In the genomic region with DNA sequence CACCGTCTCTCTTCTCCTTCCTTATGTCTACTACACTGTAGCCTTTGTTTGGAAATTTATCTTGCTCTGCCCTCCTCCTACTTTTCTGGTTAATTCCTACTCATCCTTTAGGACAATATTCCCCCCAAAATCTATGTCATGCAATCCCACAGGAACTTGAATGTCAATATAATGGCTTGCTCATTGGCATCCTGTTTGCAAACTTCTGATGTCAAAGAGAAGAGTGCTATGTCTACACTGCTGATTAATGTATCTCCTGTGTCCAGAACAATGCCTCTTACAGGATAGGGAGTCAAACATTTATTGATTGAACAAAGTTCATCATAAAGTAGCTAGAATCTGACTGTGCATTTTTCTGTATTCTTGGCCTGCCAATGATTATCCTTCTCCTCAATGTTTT, we compare ENCODE assay signal across 30 cellular contexts. TPM values are rescaled to one million over a fixed set of nuclear protein-coding genes. Genes with fewer than 3 reads are reported as not detected.
DNase-seq lines count a peak whose midpoint lies in the region; ATAC-seq, FAIRE-seq and TF ChIP-seq lines count a peak whose summit lies in the region.
"Had no signal": no experiment of that assay in that cellular context is flagged by ENCODE, and none has a peak within 500 bp of the region (broad histone marks: within the 10 kb centered on the region; RNA-seq: fewer than 3 reads in every experiment).

No MANE protein-coding gene starts in this region.

- peak overlapping the region; percentile 59 for H3K27ac ChIP-seq in HepG2 (ENCODE audit: extremely low read length, insufficient read depth, low read length)
- H3K27ac ChIP-seq: 22Rv1, BLaER1 had no signal

- H3K4me3 ChIP-seq in HepG2 (replicated peaks in 1 of 3; ENCODE audit: insufficient read depth in 1 of 3, low read depth in 2 of 3, low read length in 3 of 3): no peak overlapping the region; a peak in 1 of 6 replicates
- H3K4me3 ChIP-seq: BLaER1, GM12878 had no signal

- H3K27me3 Mint-ChIP-seq in activated T-cell treated with anti-CD3 and anti-CD28 coated beads, Interleukin-2, amount 50 U/mL, for 72 hours (ENCODE audit: low read depth): no peaks in the 10 kb centered on the region
- H3K27me3 Mint-ChIP-seq in activated T-cell treated with anti-CD3 and anti-CD28 coated beads, Interleukin-2, amount 50 U/mL, for 24 hours: no peaks in the 10 kb centered on the region
- H3K27me3 Mint-ChIP-seq in Calu3 (ENCODE audit: unreplicated experiment): no peaks in the 10 kb centered on the region
- H3K27me3 Mint-ChIP-seq in central memory CD8-positive, alpha-beta T cell: no peaks in the 10 kb centered on the region
- H3K27me3 Mint-ChIP-seq: CD4-positive, alpha-beta T cell had no signal

- TF ChIP-seq RAD21 in HepG2 (CRISPR knock-in tag; IDR thresholded peaks at IDR 0.05): no peak

- H3K36me3 ChIP-seq in HepG2 (replicated peaks in 1 of 2; ENCODE audit: control insufficient read depth in 1 of 2, insufficient read depth in 2 of 2, low read length in 2 of 2): no peaks in the 10 kb centered on the region
- H3K36me3 ChIP-seq: BE2C, BLaER1 had no signal

- no TSS peak for BruUV-seq in Calu3 (replicated peaks; lab: Mats Ljungman, UMichigan)
- no TSS peak for BruUV-seq in HepG2 (replicated peaks; lab: Mats Ljungman, UMichigan)

- TF ChIP-seq POLR2A in HepG2 (IDR thresholded peaks at IDR 0.05; ENCODE audit: insufficient read depth in 1 of 2, low read depth in 2 of 2, low read length in 2 of 2): no peak

- H3K4me1 ChIP-seq in HepG2 (ENCODE audit: insufficient read depth, low read length): peaks cover 75% of the 10 kb centered on the region
- H3K4me1 ChIP-seq: BE2C, BLaER1 had no signal

- POLR2A ChIA-PET in HepG2 (lab: Yijun Ruan, JAX): interaction anchor here (2.9 kb wide), 1 partner anchor 40 kb away, joined by 19 read pairs; a partner anchor contains a TSS

- no peak for ATAC-seq in activated T-cell treated with anti-CD3 and anti-CD28 coated beads, Interleukin-2, amount 50 U/mL, for 72 hours (replicated peaks in 1 of 2)
- ATAC-seq in central memory CD8-positive, alpha-beta T cell (replicated peaks; ENCODE audit: extremely low read depth, poor library complexity, severe bottlenecking): no peak
- peak; percentile 93 for ATAC-seq in HepG2
- ATAC-seq in HG02571 (IDR thresholded peaks at IDR 0.05; ENCODE audit: unreplicated experiment): no peak
- ATAC-seq: CD8-positive, alpha-beta T cell; GM12878 had no signal

- peak in 1 of 2 experiments; percentile 90; a peak in 2 of 4 replicates for TF ChIP-seq EP300 in HepG2 (IDR thresholded peaks at IDR 0.05; ENCODE audit: low read depth in 2 of 2, low read length in 2 of 2)
- TF ChIP-seq EP300 in HepG2 (CRISPR knock-in tag; IDR thresholded peaks at IDR 0.05; ENCODE audit: borderline replicate concordance): peak; percentile 82

- H3K27me3 ChIP-seq in HepG2 (ENCODE audit: control insufficient read depth in 1 of 2, insufficient read depth in 2 of 2, low read length in 2 of 2): no peaks in the 10 kb centered on the region
- H3K27me3 ChIP-seq: BE2C, BLaER1 had no signal

- peaks cover 23% of the 10 kb centered on the region for H3K4me1 Mint-ChIP-seq in activated T-cell treated with anti-CD3 and anti-CD28 coated beads, Interleukin-2, amount 50 U/mL, for 72 hours (ENCODE audit: low read depth)
- peaks cover 40% of the 10 kb centered on the region for H3K4me1 Mint-ChIP-seq in activated T-cell treated with anti-CD3 and anti-CD28 coated beads, Interleukin-2, amount 50 U/mL, for 24 hours (ENCODE audit: low read depth)
- peaks cover 34% of the 10 kb centered on the region for H3K4me1 Mint-ChIP-seq in Calu3 (ENCODE audit: low read depth, unreplicated experiment)
- H3K4me1 Mint-ChIP-seq in central memory CD8-positive, alpha-beta T cell: peaks cover 53% of the 10 kb centered on the region
- H3K4me1 Mint-ChIP-seq: CD14-positive monocyte had no signal

- H3K9me3 ChIP-seq in HepG2 (ENCODE audit: low read length): no peaks in the 10 kb centered on the region
- H3K9me3 ChIP-seq: BE2C, BLaER1, Caco-2 had no signal

- H2AFZ ChIP-seq in HepG2 (ENCODE audit: low read length): no peak overlapping the region

- no peak overlapping the region for H3K9ac ChIP-seq in HepG2 (ENCODE audit: insufficient read depth, low read depth, low read length)
- H3K9ac ChIP-seq: BLaER1 had no signal

- in situ Hi-C loops in HepG2 (cut with HindIII; ENCODE audit: extremely low pct_ligation_motif_present, low pct_unique_long_range_greater_than_20kb): no loop called here

- H3K36me3 Mint-ChIP-seq in activated T-cell treated with anti-CD3 and anti-CD28 coated beads, Interleukin-2, amount 50 U/mL, for 72 hours (ENCODE audit: insufficient read depth in 2 of 2): peaks cover 0 to 5% of the 10 kb centered on the region in 2 donors
- H3K36me3 Mint-ChIP-seq in activated T-cell treated with anti-CD3 and anti-CD28 coated beads, Interleukin-2, amount 50 U/mL, for 24 hours (ENCODE audit: low read depth): peaks cover 4% of the 10 kb centered on the region
- no peaks in the 10 kb centered on the region for H3K36me3 Mint-ChIP-seq in Calu3 (ENCODE audit: insufficient read depth, unreplicated experiment)
- peaks cover 8% of the 10 kb centered on the region for H3K36me3 Mint-ChIP-seq in central memory CD8-positive, alpha-beta T cell (ENCODE audit: insufficient read depth)
- H3K36me3 Mint-ChIP-seq: CD14-positive monocyte had no signal

- CTCF ChIA-PET in Calu3 (lab: Charles Lee): interaction anchor here (0.6 kb wide), 1 partner anchor 18 kb away, joined by 3 read pairs; no protein-coding TSS in a partner anchor
- CTCF ChIA-PET in HepG2 (lab: Yijun Ruan, JAX; ENCODE audit: low intra/inter-chr PET ratio, low total read pairs): no interaction called here

- H3K27ac Mint-ChIP-seq in activated T-cell treated with anti-CD3 and anti-CD28 coated beads, Interleukin-2, amount 50 U/mL, for 72 hours: peak overlapping the region; percentile 5
- no peak overlapping the region for H3K27ac Mint-ChIP-seq in activated T-cell treated with anti-CD3 and anti-CD28 coated beads, Interleukin-2, amount 50 U/mL, for 24 hours
- H3K27ac Mint-ChIP-seq in Calu3 (ENCODE audit: unreplicated experiment): peak overlapping the region; percentile 12
- peak overlapping the region; percentile 1 for H3K27ac Mint-ChIP-seq in central memory CD8-positive, alpha-beta T cell (ENCODE audit: low read depth)
- H3K27ac Mint-ChIP-seq: CD14-positive monocyte; CD4-positive, alpha-beta T cell; CD8-positive, alpha-beta T cell had no signal

- H4K20me1 ChIP-seq in HepG2 (ENCODE audit: insufficient read depth, low read length): no peaks in the 10 kb centered on the region
- H4K20me1 ChIP-seq: BLaER1 had no signal

- FAIRE-seq in HepG2 (lab: Jason Lieb, UNC) (peak; percentile 72), frontal cortex (lab: Jason Lieb, UNC) (no peak)
- FAIRE-seq: GM12878, GM18507 had no signal

- no peak overlapping the region for H3K4me3 Mint-ChIP-seq in activated T-cell treated with anti-CD3 and anti-CD28 coated beads, Interleukin-2, amount 50 U/mL, for 72 hours
- no peak overlapping the region for H3K4me3 Mint-ChIP-seq in activated T-cell treated with anti-CD3 and anti-CD28 coated beads, Interleukin-2, amount 50 U/mL, for 24 hours
- H3K4me3 Mint-ChIP-seq in Calu3 (ENCODE audit: low read depth, unreplicated experiment): no peak overlapping the region
- H3K4me3 Mint-ChIP-seq in central memory CD8-positive, alpha-beta T cell: no peak overlapping the region
- H3K4me3 Mint-ChIP-seq: CD14-positive monocyte; CD4-positive, alpha-beta T cell; CD8-positive, alpha-beta T cell had no signal

- 12% methylated on average over 1 of the region's 1 CpG for WGBS in HepG2 (ENCODE audit: low lambda C conversion rate)

- peak overlapping the region; percentile 46 for H3K4me2 ChIP-seq in HepG2 (ENCODE audit: low read depth, low read length)
- H3K4me2 ChIP-seq: BLaER1 had no signal

- TF ChIP-seq CTCF in Calu3 (IDR thresholded peaks at IDR 0.05; ENCODE audit: unreplicated experiment) (no peak), HepG2 (CRISPR knock-in tag; IDR thresholded peaks at IDR 0.05) (no peak)

- DNase-seq in activated T-cell treated with anti-CD3 and anti-CD28 coated beads, Interleukin-2, amount 50 U/mL, for 72 hours: no peak
- DNase-seq in activated T-cell treated with anti-CD3 and anti-CD28 coated beads, Interleukin-2, amount 50 U/mL, for 24 hours: no peak
- DNase-seq in Calu3 (no peak), HepG2 (ENCODE audit: low spot score) (peak; percentile 92), NCI-H1105 treated with DMSO at 0.1 percent for 48 hours (lab: John Stamatoyannopoulos, UW) (no peak), frontal cortex (ENCODE audit: low spot score in 2 of 2) (no peak)
- DNase-seq in central memory CD8-positive, alpha-beta T cell (ENCODE audit: low spot score in 2 of 2): no peak
- DNase-seq: ACHN; BE2C; C1 segment of cervical spinal cord; Caco-2; CD4-positive, alpha-beta T cell; CD8-positive, alpha-beta T cell; DMS 273 treated with DMSO at 0.1 percent for 48 hours; DMS153; DMS53; DMS79; DND-41; EL; GDM1 had no signal

- no peaks in the 10 kb centered on the region for H3K9me3 Mint-ChIP-seq in activated T-cell treated with anti-CD3 and anti-CD28 coated beads, Interleukin-2, amount 50 U/mL, for 72 hours
- H3K9me3 Mint-ChIP-seq in activated T-cell treated with anti-CD3 and anti-CD28 coated beads, Interleukin-2, amount 50 U/mL, for 24 hours: no peaks in the 10 kb centered on the region
- H3K9me3 Mint-ChIP-seq in Calu3 (ENCODE audit: low read depth, unreplicated experiment): peaks cover 3% of the 10 kb centered on the region
- H3K9me3 Mint-ChIP-seq in central memory CD8-positive, alpha-beta T cell: no peaks in the 10 kb centered on the region
- H3K9me3 Mint-ChIP-seq: CD14-positive monocyte; CD4-positive, alpha-beta T cell; CD8-positive, alpha-beta T cell had no signal

- intact Hi-C loops in Calu3 (cut with micrococcal nuclease; ENCODE audit: unreplicated experiment): loop anchor here (5.0 kb wide), 1 partner anchor 38 kb away; a partner anchor contains a TSS
- intact Hi-C loops in HepG2 (cut with micrococcal nuclease; ENCODE audit: unreplicated experiment): loop anchor here (10.0 kb wide), 1 partner anchor 190 kb away; a partner anchor contains a TSS

- H3K79me2 ChIP-seq in HepG2 (ENCODE audit: insufficient read depth, low read length): no peaks in the 10 kb centered on the region

RNA-seq across cellular contexts. Expression of a gene that starts 22.8 kb away (rescaled TPM):
- total RNA-seq in activated T-cell treated with anti-CD3 and anti-CD28 coated beads, Interleukin-2, amount 50 U/mL, for 72 hours: 10 to 100 TPM; 21.3 to 28.9 TPM
- total RNA-seq in Calu3 (2022) (0.87 and 1.5 TPM in 2 replicates), HepG2 (2016; rRNA removed; fragmentation: Illumina TruSeq; extraction: Trizol) (0.07 TPM in 1 of 2 replicates, not detected in the other), frontal cortex (8.2 TPM)
- not detected in 2 replicates for total RNA-seq in HepG2 (2016; cell fraction: cytosol; rRNA removed; fragmentation: Illumina TruSeq; extraction: Trizol; ENCODE audit: low read depth)
- total RNA-seq in HepG2 (2016; cell fraction: insoluble cytoplasmic fraction; rRNA removed; fragmentation: Illumina TruSeq; extraction: Trizol): 0.13 and 0.22 TPM in 2 replicates
- not detected in 2 replicates for total RNA-seq in HepG2 (2016; cell fraction: membrane; rRNA removed; fragmentation: Illumina TruSeq; extraction: Trizol)
- total RNA-seq in HepG2 (2016; cell fraction: nucleus; rRNA removed; fragmentation: Illumina TruSeq; extraction: Trizol): 0.19 and 0.37 TPM in 2 replicates
- polyA plus RNA-seq in HepG2 (2011; rRNA removed): 0.07 TPM in 1 of 2 replicates, not detected in the other
- 0.04 and 0.05 TPM in 2 replicates for polyA plus RNA-seq in HepG2 (2011; cell fraction: cytosol; rRNA removed)
- polyA plus RNA-seq in HepG2 (2011; cell fraction: nucleus; rRNA removed): 0.05 and 0.32 TPM in 2 replicates
- polyA plus RNA-seq in HepG2 (2012): 0.03 TPM in 1 of 2 replicates, not detected in the other
- not detected in 2 replicates for polyA plus RNA-seq in HepG2 (2016; cell fraction: cytosol; fragmentation: Illumina TruSeq; extraction: Trizol; ENCODE audit: low read depth)
- not detected in 2 replicates for polyA plus RNA-seq in HepG2 (2016; cell fraction: insoluble cytoplasmic fraction; fragmentation: Illumina TruSeq; extraction: Trizol; ENCODE audit: low read depth)
- polyA plus RNA-seq in HepG2 (2016; cell fraction: membrane; fragmentation: Illumina TruSeq; extraction: Trizol; ENCODE audit: low read depth): not detected in 2 replicates
- polyA plus RNA-seq in HepG2 (2016; cell fraction: nucleus; fragmentation: Illumina TruSeq; extraction: Trizol; ENCODE audit: insufficient read depth, low read depth): 1.4 TPM in 1 of 2 replicates, not detected in the other
- polyA minus RNA-seq in HepG2 (2011; rRNA and poly(A)+ RNA removed; ENCODE audit: low replicate concordance): 1.4 TPM in 1 of 2 replicates, not detected in the other
- 0.20 TPM in 1 of 2 replicates, not detected in the other for polyA minus RNA-seq in HepG2 (2011; cell fraction: cytosol; rRNA and poly(A)+ RNA removed)
- not detected in 2 replicates for polyA minus RNA-seq in HepG2 (2011; cell fraction: nucleus; rRNA and poly(A)+ RNA removed)
- total RNA-seq: A172, A673, G401 had no signal
- polyA plus RNA-seq: AG04450 had no signal

RNA-seq across cellular contexts. Expression of a gene that starts 40.2 kb away (rescaled TPM):
- total RNA-seq in activated T-cell treated with anti-CD3 and anti-CD28 coated beads, Interleukin-2, amount 50 U/mL, for 72 hours: 10 to 100 TPM; 15.1 to 21.6 TPM
- total RNA-seq in Calu3 (2022) (20.0 and 21.9 TPM in 2 replicates), HepG2 (2016; rRNA removed; fragmentation: Illumina TruSeq; extraction: Trizol) (11.8 and 11.9 TPM in 2 replicates), frontal cortex (9.0 TPM)
- 21.2 and 21.9 TPM in 2 replicates for total RNA-seq in HepG2 (2016; cell fraction: cytosol; rRNA removed; fragmentation: Illumina TruSeq; extraction: Trizol; ENCODE audit: low read depth)
- total RNA-seq in HepG2 (2016; cell fraction: insoluble cytoplasmic fraction; rRNA removed; fragmentation: Illumina TruSeq; extraction: Trizol): 10.0 and 10.2 TPM in 2 replicates
- total RNA-seq in HepG2 (2016; cell fraction: membrane; rRNA removed; fragmentation: Illumina TruSeq; extraction: Trizol): 6.4 and 7.6 TPM in 2 replicates
- total RNA-seq in HepG2 (2016; cell fraction: nucleus; rRNA removed; fragmentation: Illumina TruSeq; extraction: Trizol): 21.7 and 24.8 TPM in 2 replicates
- polyA plus RNA-seq in HepG2 (2011; rRNA removed): 2.4 and 2.8 TPM in 2 replicates
- polyA plus RNA-seq in HepG2 (2011; cell fraction: cytosol; rRNA removed): 1.3 TPM in 2 replicates
- polyA plus RNA-seq in HepG2 (2011; cell fraction: nucleus; rRNA removed): 6.3 and 6.5 TPM in 2 replicates
- 1.8 and 2.8 TPM in 2 replicates for polyA plus RNA-seq in HepG2 (2012)
- 0.20 and 0.35 TPM in 2 replicates for polyA plus RNA-seq in HepG2 (2016; cell fraction: cytosol; fragmentation: Illumina TruSeq; extraction: Trizol; ENCODE audit: low read depth)
- polyA plus RNA-seq in HepG2 (2016; cell fraction: insoluble cytoplasmic fraction; fragmentation: Illumina TruSeq; extraction: Trizol; ENCODE audit: low read depth): 5.4 and 7.2 TPM in 2 replicates
- 0.58 and 0.80 TPM in 2 replicates for polyA plus RNA-seq in HepG2 (2016; cell fraction: membrane; fragmentation: Illumina TruSeq; extraction: Trizol; ENCODE audit: low read depth)
- 11.1 and 14.6 TPM in 2 replicates for polyA plus RNA-seq in HepG2 (2016; cell fraction: nucleus; fragmentation: Illumina TruSeq; extraction: Trizol; ENCODE audit: insufficient read depth, low read depth)
- polyA minus RNA-seq in HepG2 (2011; rRNA and poly(A)+ RNA removed; ENCODE audit: low replicate concordance): 2.4 and 6.1 TPM in 2 replicates
- polyA minus RNA-seq in HepG2 (2011; cell fraction: cytosol; rRNA and poly(A)+ RNA removed): 3.6 and 4.1 TPM in 2 replicates
- 39.5 and 51.1 TPM in 2 replicates for polyA minus RNA-seq in HepG2 (2011; cell fraction: nucleus; rRNA and poly(A)+ RNA removed)
